In the genomic region with DNA sequence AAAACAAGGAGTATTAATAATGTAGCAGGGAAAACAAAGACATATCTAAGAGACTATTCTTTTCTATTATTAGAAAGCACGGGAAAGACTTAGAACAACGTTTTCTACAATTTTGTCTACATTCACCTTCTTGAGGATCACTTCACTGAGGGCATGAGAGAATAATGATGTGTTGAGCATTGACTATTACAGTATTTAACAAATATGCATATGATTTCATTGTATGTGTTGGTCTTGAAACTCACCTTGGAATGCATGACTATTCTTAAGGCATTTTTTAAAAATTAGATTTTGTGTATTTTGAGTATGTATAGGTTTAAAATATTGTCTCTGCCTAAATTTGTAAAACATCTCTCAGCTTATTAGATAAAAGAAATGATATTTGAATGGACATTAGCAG, we compare ENCODE assay signal across 8 cellular contexts. TPM values are rescaled to one million over a fixed set of nuclear protein-coding genes. Genes with fewer than 3 reads are reported as not detected.
DNase-seq lines count a peak whose midpoint lies in the region; ATAC-seq and TF ChIP-seq lines count a peak whose summit lies in the region.

No MANE protein-coding gene starts in this region.

- no peak overlapping the region for H2AFZ ChIP-seq in Karpas-422 (ENCODE audit: low read length)
- no peak overlapping the region for H2AFZ ChIP-seq in mammary epithelial cell (ENCODE audit: low read depth, low read length)

- no peaks in the 10 kb centered on the region for H3K27me3 Mint-ChIP-seq in CD4-positive, alpha-beta memory T cell
- peaks cover 0 to 4% (median 0%) of the 10 kb centered on the region in 5 donors for H3K27me3 Mint-ChIP-seq in naive thymus-derived CD8-positive, alpha-beta T cell

- intact Hi-C loops in CD4-positive, alpha-beta memory T cell (cut with micrococcal nuclease), result loop anchor here (2.0 kb wide), 1 partner anchor 110 kb away; the partner anchor contains the start of gene FKTN
- intact Hi-C loops in mammary epithelial cell (cut with micrococcal nuclease), result loop anchor here (2.0 to 5.0 kb wide), 2 partner anchors 108 to 243 kb away; partner anchors contain the start of gene TMEM38B

- no peaks in the 10 kb centered on the region for H3K27me3 ChIP-seq in CD4-positive, alpha-beta memory T cell (ENCODE audit: insufficient read depth, low read length)
- H3K27me3 ChIP-seq in Karpas-422 (ENCODE audit: low read length) (no peaks in the 10 kb centered on the region), mammary epithelial cell (ENCODE audit: insufficient read depth, low read length) (no peaks in the 10 kb centered on the region)

- H3K4me1 ChIP-seq in CD4-positive, alpha-beta memory T cell (ENCODE audit: insufficient read depth, low read length), result peaks cover 14% of the 10 kb centered on the region
- peaks cover 10% of the 10 kb centered on the region for H3K4me1 ChIP-seq in Karpas-422 (ENCODE audit: low read length)
- H3K4me1 ChIP-seq in mammary epithelial cell (ENCODE audit: insufficient read depth, low read length), result peaks cover 11% of the 10 kb centered on the region

- no peak for TF ChIP-seq CTCF in mammary epithelial cell (conservative IDR thresholded peaks at IDR 0.05 in 1 of 2, IDR thresholded peaks at IDR 0.05 in 1 of 2; ENCODE audit: extremely low read depth in 1 of 2, insufficient read depth in 1 of 2, low read depth in 1 of 2, low read length in 2 of 2)

- ATAC-seq in naive thymus-derived CD8-positive, alpha-beta T cell, result no peak
- ATAC-seq in HG03469 (IDR thresholded peaks at IDR 0.05; ENCODE audit: unreplicated experiment) (no peak), HG03095 (IDR thresholded peaks at IDR 0.05; ENCODE audit: unreplicated experiment) (no peak)

- H3K36me3 Mint-ChIP-seq in CD4-positive, alpha-beta memory T cell, result no peaks in the 10 kb centered on the region
- H3K36me3 Mint-ChIP-seq in naive thymus-derived CD8-positive, alpha-beta T cell, result no peaks in the 10 kb centered on the region

- no peak overlapping the region for H3K4me3 ChIP-seq in CD4-positive, alpha-beta memory T cell (ENCODE audit: low read length in 2 of 2)
- H3K4me3 ChIP-seq in Karpas-422 (ENCODE audit: low read length) (no peak overlapping the region; the same call in 1 of the 2 replicates), mammary epithelial cell (replicated peaks in 1 of 3; ENCODE audit: insufficient read depth in 1 of 3, low read depth in 2 of 3, low read length in 3 of 3) (peak overlapping the region; percentile 73 to 96 (median 93))

- H3K36me3 ChIP-seq in CD4-positive, alpha-beta memory T cell (ENCODE audit: insufficient read depth, low read length), result no peaks in the 10 kb centered on the region
- H3K36me3 ChIP-seq in Karpas-422 (ENCODE audit: insufficient read depth, low read length) (no peaks in the 10 kb centered on the region), mammary epithelial cell (ENCODE audit: insufficient read depth, low read length) (no peaks in the 10 kb centered on the region)

- H3K9me3 Mint-ChIP-seq in CD4-positive, alpha-beta memory T cell, result no peaks in the 10 kb centered on the region
- H3K9me3 Mint-ChIP-seq in naive thymus-derived CD8-positive, alpha-beta T cell, result no peaks in the 10 kb centered on the region

- no peaks in the 10 kb centered on the region for H3K9me3 ChIP-seq in CD4-positive, alpha-beta memory T cell (ENCODE audit: control insufficient read depth in 1 of 2, low read length in 2 of 2)
- no peaks in the 10 kb centered on the region for H3K9me3 ChIP-seq in Karpas-422 (ENCODE audit: low read length)
- H3K9me3 ChIP-seq in mammary epithelial cell (replicated peaks; ENCODE audit: insufficient read depth, low read length), result no peaks in the 10 kb centered on the region

- no peak overlapping the region for H3K27ac ChIP-seq in CD4-positive, alpha-beta memory T cell (ENCODE audit: low read depth, low read length)
- no peak overlapping the region for H3K27ac ChIP-seq in Karpas-422 (ENCODE audit: low read length)
- peak overlapping the region; percentile 78 for H3K27ac ChIP-seq in mammary epithelial cell (ENCODE audit: insufficient read depth, low read depth, low read length)

- TSS peak; percentile 45 for BruUV-seq in mammary epithelial cell (replicated peaks; lab: Mats Ljungman, UMichigan)

- H3K4me3 Mint-ChIP-seq in CD4-positive, alpha-beta memory T cell, result peak overlapping the region in 7 of 8 donors; percentile 69 to 89 (median 88)
- H3K4me3 Mint-ChIP-seq in naive thymus-derived CD8-positive, alpha-beta T cell, result peak overlapping the region in 8 of 10 donors; percentile 58 to 88 (median 83)

- POLR2A ChIA-PET in CD4-positive, alpha-beta memory T cell (lab: Charles Lee; ENCODE audit: partially characterized antibody), result no interaction called here
- POLR2A ChIA-PET in naive thymus-derived CD8-positive, alpha-beta T cell (lab: Charles Lee), result no interaction called here

- H3K9ac ChIP-seq in Karpas-422 (ENCODE audit: low read length) (no peak overlapping the region), mammary epithelial cell (ENCODE audit: insufficient read depth, low read length) (peak overlapping the region; percentile 96)

- no peak for DNase-seq in CD4-positive, alpha-beta memory T cell
- DNase-seq in Karpas-422, result no peak
- DNase-seq in mammary epithelial cell, result peak; percentile 12
- DNase-seq in naive thymus-derived CD8-positive, alpha-beta T cell, result no peak
- DNase-seq in NCI-H1694 treated with DMSO at 0.1 percent for 48 hours (lab: John Stamatoyannopoulos, UW), result no peak
- no peak for DNase-seq in SW480 (ENCODE audit: low spot score)

- WGBS in mammary epithelial cell (ENCODE audit: low coverage, missing lambda C conversion rate), result 0% methylated on average over 2 of the region's 2 CpGs

- H3K9me2 ChIP-seq in Karpas-422 (replicated peaks; ENCODE audit: insufficient read depth, low read length), result no peaks in the 10 kb centered on the region

- H3K27ac Mint-ChIP-seq in CD4-positive, alpha-beta memory T cell, result peak overlapping the region in 1 of 7 donors; percentile 48
- H3K27ac Mint-ChIP-seq in naive thymus-derived CD8-positive, alpha-beta T cell, result no peak overlapping the region

- H3K79me2 ChIP-seq in Karpas-422 (ENCODE audit: low read length) (no peaks in the 10 kb centered on the region), mammary epithelial cell (ENCODE audit: insufficient read depth, low read length) (peaks cover 59% of the 10 kb centered on the region)

- H4K20me1 ChIP-seq in Karpas-422 (ENCODE audit: insufficient read depth, low read depth, low read length) (no peaks in the 10 kb centered on the region), mammary epithelial cell (ENCODE audit: insufficient read depth, low read length) (no peaks in the 10 kb centered on the region)

- peaks cover 7 to 12% (median 9%) of the 10 kb centered on the region in 4 donors for H3K4me1 Mint-ChIP-seq in CD4-positive, alpha-beta memory T cell
- peaks cover 4 to 11% (median 10%) of the 10 kb centered on the region in 4 donors for H3K4me1 Mint-ChIP-seq in naive thymus-derived CD8-positive, alpha-beta T cell

- dilution Hi-C loops in mammary epithelial cell (cut with HindIII; ENCODE audit: low sequenced_read_pairs), result no loop called here

- in situ Hi-C loops in mammary epithelial cell (cut with MboI; ENCODE audit: low sequenced_read_pairs in 2 of 2), result no loop called here

- H3K4me2 ChIP-seq in Karpas-422 (ENCODE audit: low read depth, low read length, poor library complexity, severe bottlenecking), result peak overlapping the region; percentile 74
- H3K4me2 ChIP-seq in mammary epithelial cell (ENCODE audit: insufficient read depth, low read depth, low read length), result peak overlapping the region; percentile 85

- CTCF ChIA-PET in CD4-positive, alpha-beta memory T cell (lab: Charles Lee; ENCODE audit: partially characterized antibody), result interaction anchor here (2.2 kb wide), 1 partner anchor 8 kb away, joined by 6 read pairs; no protein-coding TSS in a partner anchor
- CTCF ChIA-PET in mammary epithelial cell (lab: Charles Lee; ENCODE audit: low non-redundant PET), result no interaction called here

RNA-seq across cellular contexts. Expression of gene FSD1L, which starts 1.2 kb away (rescaled TPM):
- total RNA-seq in CD4-positive, alpha-beta memory T cell, result 1 to 10 TPM; 1.6 TPM
- polyA plus RNA-seq in CD4-positive, alpha-beta memory T cell, result 1 to 10 TPM; 1.2 to 2.0 TPM
- total RNA-seq in Karpas-422 (2014; rRNA removed; shearing (Covaris generic); ENCODE audit: low replicate concordance), result 1.1 and 1.6 TPM in 2 replicates
- total RNA-seq in mammary epithelial cell, result 10 to 100 TPM in 1 of 2 donors, 1 to 10 TPM in 1; 8.9 to 10.8 TPM
- 1.2 TPM for polyA plus RNA-seq in mammary epithelial cell
- polyA minus RNA-seq in mammary epithelial cell, result 4.5 TPM
- total RNA-seq in naive thymus-derived CD8-positive, alpha-beta T cell, result under 1 TPM; 0.55 to 0.63 TPM
- under 1 TPM in 2 of 3 donors, not detected in 1; 0.08 to 0.24 TPM for polyA plus RNA-seq in naive thymus-derived CD8-positive, alpha-beta T cell

Comparison
In these comparisons a context has a peak if more than half of its experiments do, and no peak if none do; other contexts are left out.
1. H3K4me3 ChIP-seq: peak in mammary epithelial cell (3 of 3); none in CD4-positive, alpha-beta memory T cell (0 of 2) and Karpas-422 (single experiment).